ENCODE assay signal across 1 cellular context in genomic region chr11:507727-508515, GRCh38.
TF ChIP-seq lines count a peak whose summit lies in the region.

No MANE protein-coding gene starts in this region.

TF ChIP-seq in HepG2, 621 proteins besides CTCF, POLR2A, EP300 and RAD21:
- TF ChIP-seq DMAP1 (CRISPR knock-in tag; IDR thresholded peaks at IDR 0.05) (no peak), TBX3 (IDR thresholded peaks at IDR 0.05; ENCODE audit: borderline replicate concordance) (no peak), KDM5B (CRISPR knock-in tag; IDR thresholded peaks at IDR 0.05; ENCODE audit: borderline replicate concordance) (no peak), ZBTB38 (CRISPR knock-in tag; IDR thresholded peaks at IDR 0.05) (0 out of 2 replicates have a peak, but pooled peaks have one; percentile 42), RFX3 (CRISPR knock-in tag; IDR thresholded peaks at IDR 0.05) (no peak), ZNF770 (CRISPR knock-in tag; IDR thresholded peaks at IDR 0.05) (peak; percentile 62; the same call in 1 of the 2 replicates), PRPF4 (IDR thresholded peaks at IDR 0.05; ENCODE audit: low read depth, low read length, poor library complexity, severe bottlenecking) (peak; percentile 66), HIVEP1 (CRISPR knock-in tag; IDR thresholded peaks at IDR 0.05) (peak; percentile 30; the same call in 1 of the 2 replicates), ZNF12 (CRISPR knock-in tag; IDR thresholded peaks at IDR 0.05) (no peak), HNF4A (CRISPR knock-in tag; IDR thresholded peaks at IDR 0.05) (no peak), GABPB1 (CRISPR knock-in tag; IDR thresholded peaks at IDR 0.05) (peak; percentile 26; the same call in 1 of the 2 replicates)
- TF ChIP-seq, protein P1, sequence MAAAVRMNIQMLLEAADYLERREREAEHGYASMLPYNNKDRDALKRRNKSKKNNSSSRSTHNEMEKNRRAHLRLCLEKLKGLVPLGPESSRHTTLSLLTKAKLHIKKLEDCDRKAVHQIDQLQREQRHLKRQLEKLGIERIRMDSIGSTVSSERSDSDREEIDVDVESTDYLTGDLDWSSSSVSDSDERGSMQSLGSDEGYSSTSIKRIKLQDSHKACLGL (CRISPR knock-in tag; IDR thresholded peaks at IDR 0.05), result 0 out of 2 replicates have a peak, but pooled peaks have one; percentile 31
